ENCODE assay signal across 20 cellular contexts in the genomic region with DNA sequence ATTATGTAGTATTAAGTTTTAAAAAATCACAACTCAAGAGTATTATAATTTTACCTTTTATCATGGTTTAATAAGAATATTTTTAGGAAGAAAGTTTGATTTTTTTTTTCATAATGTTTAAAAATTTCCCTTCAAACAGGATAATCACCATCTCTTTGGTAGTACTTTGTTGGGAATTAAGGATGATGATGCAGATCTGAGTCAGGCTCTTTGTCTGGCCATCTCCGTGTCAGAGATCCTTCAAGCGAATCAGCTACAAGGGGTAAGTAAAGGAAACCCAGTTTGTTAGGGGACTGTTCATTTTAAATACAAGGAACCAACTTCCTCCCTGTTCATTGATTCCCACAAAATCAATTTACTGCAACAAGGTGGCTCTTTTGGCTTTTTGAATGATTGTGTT. TPM values are rescaled to one million over a fixed set of nuclear protein-coding genes. Genes with fewer than 3 reads are reported as not detected.
DNase-seq lines count a peak whose midpoint lies in the region; ATAC-seq and TF ChIP-seq lines count a peak whose summit lies in the region.
"Had no signal": no experiment of that assay in that cellular context is flagged by ENCODE, and none has a peak within 500 bp of the region (broad histone marks: within the 10 kb centered on the region; RNA-seq: fewer than 3 reads in every experiment).

No MANE protein-coding gene starts in this region.

- no peak overlapping the region for H2AK9ac ChIP-seq in IMR-90 (replicated peaks; ENCODE audit: low read depth, low read length, poor library complexity)

- H3K23ac ChIP-seq in IMR-90 (ENCODE audit: low read depth, low read length) (no peak overlapping the region), mesenchymal stem cell (ENCODE audit: low read length in 2 of 2) (no peak overlapping the region)

- no peak for TF ChIP-seq POLR2A in IMR-90 (IDR thresholded peaks at IDR 0.05; ENCODE audit: low read depth, low read length)

- peaks cover 25% of the 10 kb centered on the region for H3K36me3 Mint-ChIP-seq in activated T-helper 1 cell treated with anti-CD3 and anti-CD28 coated beads, Interleukin-12 subunit alpha, Interleukin-12 subunit beta, Interleukin-2, Interleukin-4 antibody, amounts not matched to agents 30 ng/mL and 10 ng/mL and 1 ng/mL, durations not matched to agents 14 hours and 24 hours and 36 hours (ENCODE audit: low read depth)

- no peak for TF ChIP-seq RAD21 in IMR-90 (IDR thresholded peaks at IDR 0.05; ENCODE audit: low read length)

- no peak overlapping the region for H3K56ac ChIP-seq in IMR-90 (ENCODE audit: extremely low read depth, insufficient read depth, low read length)

- CTCF ChIA-PET in IMR-90 (lab: Yijun Ruan, JAX) = no interaction called here

- no peaks in the 10 kb centered on the region for H3K27me3 Mint-ChIP-seq in activated T-helper 1 cell treated with anti-CD3 and anti-CD28 coated beads, Interleukin-12 subunit alpha, Interleukin-12 subunit beta, Interleukin-2, Interleukin-4 antibody, amounts not matched to agents 30 ng/mL and 10 ng/mL and 1 ng/mL, durations not matched to agents 14 hours and 24 hours and 36 hours (ENCODE audit: insufficient read depth)
- H3K27me3 Mint-ChIP-seq: activated CD4-positive, alpha-beta memory T cell treated with anti-CD3 and anti-CD28 coated beads, Interleukin-2, amount 10 ng/mL, durations not matched to agents 7 days and 5 days; activated naive CD8-positive, alpha-beta T cell; activated T-cell treated with anti-CD3 and anti-CD28 coated beads, Interleukin-2, amount 50 U/mL, for 24 hours; B cell; T-cell had no signal

- H4K20me1 ChIP-seq in IMR-90 (ENCODE audit: insufficient read depth, low read length) = no peaks in the 10 kb centered on the region

- H4K8ac ChIP-seq in IMR-90 (ENCODE audit: low read depth in 2 of 2, low read length in 2 of 2) (no peak overlapping the region), mesenchymal stem cell (ENCODE audit: low read length) (no peak overlapping the region)

- DNase-seq in Caki2 (ENCODE audit: low read depth) (peak; percentile 14), IMR-90 (peak; percentile 67), dermis blood vessel endothelial cell (peak; percentile 43), mesenchymal stem cell (no peak), H4 (ENCODE audit: low spot score) (no peak), amygdala (lab: John Stamatoyannopoulos, UW) (no peak)
- no peak for DNase-seq in activated T-helper 1 cell treated with anti-CD3 and anti-CD28 coated beads, Interleukin-12 subunit alpha, Interleukin-12 subunit beta, Interleukin-2, Interleukin-4 antibody, amounts not matched to agents 30 ng/mL and 10 ng/mL and 1 ng/mL, durations not matched to agents 14 hours and 24 hours and 36 hours (ENCODE audit: low spot score)
- DNase-seq: activated CD4-positive, alpha-beta memory T cell treated with anti-CD3 and anti-CD28 coated beads, Interleukin-2, amount 10 ng/mL, durations not matched to agents 7 days and 5 days; activated T-cell treated with anti-CD3 and anti-CD28 coated beads, Interleukin-2, amount 50 U/mL, for 24 hours; GOT3; NCI-H146; NCI-H226; nucleus accumbens; stimulated activated CD4-positive, alpha-beta T cell treated with anti-CD3 and anti-CD28 coated beads, Interleukin-4, amount 100 ng/mL, for 1 hour; T-cell had no signal

- H3K4me2 ChIP-seq in IMR-90 (ENCODE audit: low read depth, low read length) = no peak overlapping the region
- H3K4me2 ChIP-seq in mesenchymal stem cell (ENCODE audit: low read length, poor library complexity, severe bottlenecking) = no peak overlapping the region

- in situ Hi-C loops in Caki2 (cut with HindIII; ENCODE audit: low pct_unique_long_range_greater_than_20kb, low sequenced_read_pairs) = no loop called here
- in situ Hi-C loops in IMR-90 (cut with MboI; ENCODE audit: low sequenced_read_pairs) = no loop called here

- no peak overlapping the region for H3K4me3 Mint-ChIP-seq in activated T-helper 1 cell treated with anti-CD3 and anti-CD28 coated beads, Interleukin-12 subunit alpha, Interleukin-12 subunit beta, Interleukin-2, Interleukin-4 antibody, amounts not matched to agents 30 ng/mL and 10 ng/mL and 1 ng/mL, durations not matched to agents 14 hours and 24 hours and 36 hours
- H3K4me3 Mint-ChIP-seq: activated CD4-positive, alpha-beta memory T cell treated with anti-CD3 and anti-CD28 coated beads, Interleukin-2, amount 10 ng/mL, durations not matched to agents 7 days and 5 days; activated naive CD8-positive, alpha-beta T cell; activated T-cell treated with anti-CD3 and anti-CD28 coated beads, Interleukin-2, amount 50 U/mL, for 24 hours; B cell; T-cell had no signal

- H3K79me1 ChIP-seq in IMR-90 (ENCODE audit: low read depth in 1 of 2, low read length in 2 of 2) = peaks cover 6 to 11% of the 10 kb centered on the region in 2 experiments; a peak in 3 of 4 replicates
- H3K79me1 ChIP-seq in mesenchymal stem cell (replicated peaks; ENCODE audit: low read length, poor library complexity, severe bottlenecking) = peaks cover 5% of the 10 kb centered on the region

- H3K4me1 Mint-ChIP-seq in activated T-helper 1 cell treated with anti-CD3 and anti-CD28 coated beads, Interleukin-12 subunit alpha, Interleukin-12 subunit beta, Interleukin-2, Interleukin-4 antibody, amounts not matched to agents 30 ng/mL and 10 ng/mL and 1 ng/mL, durations not matched to agents 14 hours and 24 hours and 36 hours (ENCODE audit: low read depth) = no peaks in the 10 kb centered on the region
- H3K4me1 Mint-ChIP-seq: activated CD4-positive, alpha-beta memory T cell treated with anti-CD3 and anti-CD28 coated beads, Interleukin-2, amount 10 ng/mL, durations not matched to agents 7 days and 5 days; B cell; T-cell had no signal

- H3K18ac ChIP-seq in IMR-90 (ENCODE audit: low read depth, low read length) (no peak overlapping the region), mesenchymal stem cell (ENCODE audit: low read depth in 1 of 2, low read length in 2 of 2) (no peak overlapping the region)

- ATAC-seq in IMR-90 (ENCODE audit: low read depth) = peak; percentile 54; the same call in 1 of the 2 replicates
- ATAC-seq in GM19035 (IDR thresholded peaks at IDR 0.05; ENCODE audit: unreplicated experiment) = no peak
- ATAC-seq: left lobe of liver, T-cell had no signal

- no CpG with 5 or more reads among the region's 2 CpGs for WGBS in IMR-90 (ENCODE audit: extremely low coverage in 2 of 2, insufficient read length in 1 of 2), 2 experiments
- no CpG with 5 or more reads among the region's 2 CpGs for WGBS in mesenchymal stem cell

- no peak overlapping the region for H2BK5ac ChIP-seq in IMR-90 (ENCODE audit: low read depth, low read length, poor library complexity, severe bottlenecking)
- no peak overlapping the region for H2BK5ac ChIP-seq in mesenchymal stem cell (ENCODE audit: low read depth, low read length, poor library complexity, severe bottlenecking)

- H3K36me3 ChIP-seq in IMR-90 (ENCODE audit: control insufficient read depth, insufficient read depth, low read length) (peaks cover 31% of the 10 kb centered on the region), mesenchymal stem cell (ENCODE audit: control insufficient read depth in 1 of 2, insufficient read depth in 2 of 2, low read depth in 1 of 2, low read length in 2 of 2) (peaks cover 7 to 90% of the 10 kb centered on the region in 2 experiments)

- intact Hi-C loops in IMR-90 (cut with micrococcal nuclease) = no loop called here
- intact Hi-C loops in activated T-helper 1 cell treated with anti-CD3 and anti-CD28 coated beads, Interleukin-12 subunit alpha, Interleukin-12 subunit beta, Interleukin-2, Interleukin-4 antibody, amounts not matched to agents 30 ng/mL and 10 ng/mL and 1 ng/mL, durations not matched to agents 14 hours and 24 hours and 36 hours (cut with micrococcal nuclease) = no loop called here

- no peak overlapping the region for H2BK12ac ChIP-seq in mesenchymal stem cell (ENCODE audit: low read length in 2 of 2)

- no peak overlapping the region for H2AK5ac ChIP-seq in IMR-90 (ENCODE audit: low read depth, low read length)
- no peak overlapping the region for H2AK5ac ChIP-seq in mesenchymal stem cell (ENCODE audit: low read length, severe bottlenecking)

- H3K4ac ChIP-seq in IMR-90 (ENCODE audit: low read depth, low read length) = no peak overlapping the region
- no peak overlapping the region for H3K4ac ChIP-seq in mesenchymal stem cell (ENCODE audit: low read depth in 1 of 2, low read length in 2 of 2)

- H3K4me1 ChIP-seq in IMR-90 (ENCODE audit: control insufficient read depth, insufficient read depth, low read length) (no peaks in the 10 kb centered on the region), mesenchymal stem cell (ENCODE audit: control insufficient read depth, insufficient read depth, low read depth, low read length) (peaks cover 2% of the 10 kb centered on the region)
- H3K4me1 ChIP-seq: vagina had no signal

- POLR2A ChIA-PET in IMR-90 (lab: Charles Lee; ENCODE audit: unreplicated experiment) = no interaction called here

- H3K27me3 ChIP-seq in IMR-90 (ENCODE audit: control insufficient read depth, insufficient read depth, low read length) (no peaks in the 10 kb centered on the region), mesenchymal stem cell (ENCODE audit: control insufficient read depth in 1 of 2, insufficient read depth in 1 of 2, low read length in 2 of 2) (no peaks in the 10 kb centered on the region)
- H3K27me3 ChIP-seq: vagina had no signal

- H2BK15ac ChIP-seq in IMR-90 (ENCODE audit: low read depth, low read length) (no peak overlapping the region), mesenchymal stem cell (ENCODE audit: low read depth, poor library complexity, severe bottlenecking) (no peak overlapping the region)

- H3K4me3 ChIP-seq in IMR-90 (ENCODE audit: insufficient read depth, low read depth, low read length) = no peak overlapping the region
- no peak overlapping the region for H3K4me3 ChIP-seq in mesenchymal stem cell (ENCODE audit: insufficient read depth in 1 of 2, low read depth in 1 of 2, low read length in 2 of 2)
- H3K4me3 ChIP-seq: vagina had no signal

- no peak overlapping the region for H3K27ac ChIP-seq in IMR-90 (ENCODE audit: insufficient read depth, low read length)
- no peak overlapping the region for H3K27ac ChIP-seq in mesenchymal stem cell (ENCODE audit: low read length, poor library complexity, severe bottlenecking)
- H3K27ac ChIP-seq: vagina had no signal

- BruUV-seq in IMR-90 (replicated peaks; lab: Mats Ljungman, UMichigan) = no TSS peak

- peak overlapping the region; percentile 3; the same call in 1 of the 2 replicates for H3K14ac ChIP-seq in IMR-90 (replicated peaks; ENCODE audit: low read depth, low read length)
- H3K14ac ChIP-seq in mesenchymal stem cell (ENCODE audit: low read length in 2 of 2) = no peak overlapping the region

- dilution Hi-C loops in IMR-90 (cut with HindIII; ENCODE audit: low sequenced_read_pairs, unreplicated experiment) = no loop called here

- no peak overlapping the region for H2BK20ac ChIP-seq in IMR-90 (ENCODE audit: low read depth, low read length)

- no peak overlapping the region for H2AFZ ChIP-seq in IMR-90 (replicated peaks; ENCODE audit: low read length, poor library complexity)
- no peak overlapping the region for H2AFZ ChIP-seq in mesenchymal stem cell (ENCODE audit: low read depth, low read length)

- no peaks in the 10 kb centered on the region for H3K9me1 ChIP-seq in IMR-90 (ENCODE audit: insufficient read depth, low read length)

- H3K9me3 ChIP-seq in IMR-90 (ENCODE audit: control insufficient read depth, insufficient read depth, low read length) (no peaks in the 10 kb centered on the region), mesenchymal stem cell (ENCODE audit: control insufficient read depth, low read length) (no peaks in the 10 kb centered on the region)
- H3K9me3 ChIP-seq: vagina had no signal

- H2BK120ac ChIP-seq in IMR-90 (ENCODE audit: low read depth, low read length) = no peak overlapping the region
- H2BK120ac ChIP-seq in mesenchymal stem cell (ENCODE audit: low read depth, low read length) = no peak overlapping the region

- H3K9ac ChIP-seq in IMR-90 (ENCODE audit: low read depth, low read length) (no peak overlapping the region), mesenchymal stem cell (ENCODE audit: low read length) (peak overlapping the region; percentile 56)

- no peak overlapping the region for H3K27ac Mint-ChIP-seq in activated T-helper 1 cell treated with anti-CD3 and anti-CD28 coated beads, Interleukin-12 subunit alpha, Interleukin-12 subunit beta, Interleukin-2, Interleukin-4 antibody, amounts not matched to agents 30 ng/mL and 10 ng/mL and 1 ng/mL, durations not matched to agents 14 hours and 24 hours and 36 hours
- H3K27ac Mint-ChIP-seq: activated CD4-positive, alpha-beta memory T cell treated with anti-CD3 and anti-CD28 coated beads, Interleukin-2, amount 10 ng/mL, durations not matched to agents 7 days and 5 days; activated naive CD8-positive, alpha-beta T cell; activated T-cell treated with anti-CD3 and anti-CD28 coated beads, Interleukin-2, amount 50 U/mL, for 24 hours; B cell; T-cell had no signal

- H3K9me3 Mint-ChIP-seq in activated T-helper 1 cell treated with anti-CD3 and anti-CD28 coated beads, Interleukin-12 subunit alpha, Interleukin-12 subunit beta, Interleukin-2, Interleukin-4 antibody, amounts not matched to agents 30 ng/mL and 10 ng/mL and 1 ng/mL, durations not matched to agents 14 hours and 24 hours and 36 hours = no peaks in the 10 kb centered on the region
- H3K9me3 Mint-ChIP-seq: activated CD4-positive, alpha-beta memory T cell treated with anti-CD3 and anti-CD28 coated beads, Interleukin-2, amount 10 ng/mL, durations not matched to agents 7 days and 5 days; activated T-cell treated with anti-CD3 and anti-CD28 coated beads, Interleukin-2, amount 50 U/mL, for 24 hours; T-cell had no signal

- no peak overlapping the region for H4K91ac ChIP-seq in IMR-90 (ENCODE audit: insufficient read depth, low read depth, low read length)
- H4K91ac ChIP-seq in mesenchymal stem cell (ENCODE audit: low read length) = no peak overlapping the region

- no peak overlapping the region for H4K5ac ChIP-seq in IMR-90 (ENCODE audit: low read depth, low read length)

- no peak for TF ChIP-seq CTCF in IMR-90 (conservative IDR thresholded peaks at IDR 0.05; ENCODE audit: low read depth, low read length)

RNA-seq across cellular contexts. Expression of a gene that starts 36.8 kb away (rescaled TPM):
- 108 and 109 TPM in 2 replicates for total RNA-seq in Caki2 (2014; rRNA removed; shearing (Covaris generic); ENCODE audit: low replicate concordance)
- total RNA-seq in IMR-90 (2012; rRNA removed) (12.4 and 13.3 TPM in 2 replicates), dermis blood vessel endothelial cell (6.5 and 8.4 TPM in 2 replicates)
- 25.7 and 27.1 TPM in 2 replicates for polyA plus RNA-seq in IMR-90 (2012; rRNA removed)
- 3.6 and 5.0 TPM in 2 replicates for polyA plus RNA-seq in IMR-90 (2012; cell fraction: cytosol; rRNA removed)
- polyA plus RNA-seq in IMR-90 (2012; cell fraction: nucleus; rRNA removed; ENCODE audit: low replicate concordance) = 24.0 and 95.4 TPM in 2 replicates
- 23.0 TPM for polyA plus RNA-seq in mesenchymal stem cell (2013, experiment 1 of 2)
- polyA plus RNA-seq in mesenchymal stem cell (2013, experiment 2 of 2) = 23.8 TPM
- 65.9 and 69.5 TPM in 2 replicates for total RNA-seq in activated T-helper 1 cell treated with anti-CD3 and anti-CD28 coated beads, Interleukin-12 subunit alpha, Interleukin-12 subunit beta, Interleukin-2, Interleukin-4 antibody, amounts not matched to agents 30 ng/mL and 10 ng/mL and 1 ng/mL, durations not matched to agents 14 hours and 24 hours and 36 hours
- total RNA-seq in H4 (2014; rRNA removed; shearing (Covaris generic)) = 33.6 and 47.0 TPM in 2 replicates

RNA-seq across cellular contexts. Expression of a gene that starts 37.0 kb away (rescaled TPM):
- total RNA-seq in Caki2 (2014; rRNA removed; shearing (Covaris generic); ENCODE audit: low replicate concordance) = 7.0 and 8.9 TPM in 2 replicates
- total RNA-seq in IMR-90 (2012; rRNA removed) = 67.0 and 123 TPM in 2 replicates
- 16.3 and 21.2 TPM in 2 replicates for polyA plus RNA-seq in IMR-90 (2012; rRNA removed)
- polyA plus RNA-seq in IMR-90 (2012; cell fraction: cytosol; rRNA removed) = 3.2 and 4.0 TPM in 2 replicates
- polyA plus RNA-seq in IMR-90 (2012; cell fraction: nucleus; rRNA removed; ENCODE audit: low replicate concordance) = 3.0 and 24.5 TPM in 2 replicates
- total RNA-seq in dermis blood vessel endothelial cell = 46.1 and 49.1 TPM in 2 replicates
- 28.3 TPM for polyA plus RNA-seq in mesenchymal stem cell (2013, experiment 1 of 2)
- 30.1 TPM for polyA plus RNA-seq in mesenchymal stem cell (2013, experiment 2 of 2)
- total RNA-seq in activated T-helper 1 cell treated with anti-CD3 and anti-CD28 coated beads, Interleukin-12 subunit alpha, Interleukin-12 subunit beta, Interleukin-2, Interleukin-4 antibody, amounts not matched to agents 30 ng/mL and 10 ng/mL and 1 ng/mL, durations not matched to agents 14 hours and 24 hours and 36 hours = 18.3 and 19.0 TPM in 2 replicates
- 20.4 and 23.3 TPM in 2 replicates for total RNA-seq in H4 (2014; rRNA removed; shearing (Covaris generic))

Comparison
In these comparisons a context has a peak if more than half of its experiments do, and no peak if none do; other contexts are left out.
1. DNase-seq: peak in Caki2 (single experiment), IMR-90 (single experiment) and dermis blood vessel endothelial cell (single experiment); none in mesenchymal stem cell (single experiment), activated T-helper 1 cell treated with anti-CD3 and anti-CD28 coated beads, Interleukin-12 subunit alpha, Interleukin-12 subunit beta, Interleukin-2, Interleukin-4 antibody, amounts not matched to agents 30 ng/mL and 10 ng/mL and 1 ng/mL, durations not matched to agents 14 hours and 24 hours and 36 hours (single experiment), H4 (single experiment) and amygdala (0 of 56).